In genomic region chr1:187092104-187092503, GRCh38 we compare ENCODE assay signal across 1 cellular context.
TF ChIP-seq lines count a peak whose summit lies in the region.

No MANE protein-coding gene starts in this region.

TF ChIP-seq in SK-N-SH, 30 proteins besides CTCF, POLR2A, EP300 and RAD21:
- TF ChIP-seq JUND (IDR thresholded peaks at IDR 0.05) (no peak), RCOR1 (IDR thresholded peaks at IDR 0.05; ENCODE audit: low read length) (no peak), REST (IDR thresholded peaks at IDR 0.05; ENCODE audit: low read depth, low read length) (no peak), RXRA (IDR thresholded peaks at IDR 0.05; ENCODE audit: borderline replicate concordance, low read depth) (no peak), GATA2 (CRISPR knock-in tag; IDR thresholded peaks at IDR 0.05) (no peak), MXI1 (IDR thresholded peaks at IDR 0.05; ENCODE audit: low read depth, low read length) (no peak), ELF1 (IDR thresholded peaks at IDR 0.05) (no peak), POLR2AphosphoS5 (IDR thresholded peaks at IDR 0.05; ENCODE audit: low read depth, low read length) (no peak), NFIC (IDR thresholded peaks at IDR 0.05; ENCODE audit: borderline replicate concordance) (no peak), FOSL2 (IDR thresholded peaks at IDR 0.05; ENCODE audit: borderline replicate concordance, low read depth) (no peak), USF1 (IDR thresholded peaks at IDR 0.05; ENCODE audit: borderline replicate concordance, low read depth) (no peak), FOXJ3 (CRISPR knock-in tag; IDR thresholded peaks at IDR 0.05) (no peak), GABPA (IDR thresholded peaks at IDR 0.05; ENCODE audit: low read depth) (no peak), CHD2 (IDR thresholded peaks at IDR 0.05; ENCODE audit: low read length, partially characterized antibody) (no peak), MEF2A (IDR thresholded peaks at IDR 0.05; ENCODE audit: borderline replicate concordance, low read depth) (no peak)
